Comparison of ENCODE assay signal across 8 cellular contexts in genomic region chr15:74616020-74616939, GRCh38.
DNase-seq lines count a peak whose midpoint lies in the region; ATAC-seq and TF ChIP-seq lines count a peak whose summit lies in the region.

No MANE protein-coding gene starts in this region.

- H3K4me2 ChIP-seq in KMS-11: peak overlapping the region; percentile 95

- TF ChIP-seq CTCF in KMS-11 (conservative IDR thresholded peaks at IDR 0.05; ENCODE audit: low read depth, low read length): no peak

- DNase-seq in NCI-H1105 treated with DMSO at 0.1 percent for 48 hours (lab: John Stamatoyannopoulos, UW) (peak; percentile 11), NCI-H1105 (lab: John Stamatoyannopoulos, UW) (no peak)
- DNase-seq in activated CD4-positive, CD25-positive, alpha-beta regulatory T cell treated with anti-CD3 and anti-CD28 coated beads, Interleukin-2, amount 50 U/mL, for 16 hours (ENCODE audit: low read depth, low spot score): peak; percentile 30
- DNase-seq in central memory CD4-positive, alpha-beta T cell: peak; percentile 72
- peak; percentile 39 to 49 for DNase-seq in stimulated activated CD4-positive, alpha-beta T cell treated with anti-CD3 and anti-CD28 coated beads, Interleukin-1b, Interleukin-23, amount 100 ng/mL, for 4 hours (ENCODE audit: low read depth in 2 of 2)

- H3K79me2 ChIP-seq in KMS-11 (ENCODE audit: insufficient read depth, low read depth): peaks cover 47% of the 10 kb centered on the region

- H3K4me1 ChIP-seq in KMS-11 (ENCODE audit: low read depth, poor library complexity, severe bottlenecking): peaks cover 35% of the 10 kb centered on the region

- H3K4me3 ChIP-seq in KMS-11 (IDR thresholded peaks at IDR 0.05; ENCODE audit: insufficient read depth, low read depth, low read length): no peak overlapping the region

- H3K27me3 ChIP-seq in KMS-11 (ENCODE audit: insufficient read depth, low read depth) (no peaks in the 10 kb centered on the region), layer of hippocampus (ENCODE audit: control insufficient read depth, insufficient read depth, low read length) (no peaks in the 10 kb centered on the region)

- peak overlapping the region; percentile 12; the same call in 1 of the 2 replicates for H2AFZ ChIP-seq in KMS-11 (ENCODE audit: low read depth)

- H3K27ac ChIP-seq in KMS-11 (peak overlapping the region; percentile 86), layer of hippocampus (ENCODE audit: low read depth, low read length) (peak overlapping the region; percentile 95)

- H4K20me1 ChIP-seq in KMS-11 (ENCODE audit: insufficient read depth): 0 out of 2 replicates have a peak, but pooled peaks cover 6% of the 10 kb centered on the region

- ATAC-seq in HG02840 (IDR thresholded peaks at IDR 0.05; ENCODE audit: low FRiP score, unreplicated experiment): no peak

- 0 out of 2 replicates have a peak, but pooled peaks cover 4% of the 10 kb centered on the region for H3K36me3 ChIP-seq in KMS-11 (ENCODE audit: insufficient read depth)

- H3K9ac ChIP-seq in KMS-11: peak overlapping the region; percentile 83
